In genomic region chrX:19593684-19594083, GRCh38 we compare ENCODE assay signal across 8 cellular contexts.
DNase-seq lines count a peak whose midpoint lies in the region; ATAC-seq and TF ChIP-seq lines count a peak whose summit lies in the region.

No MANE protein-coding gene starts in this region.

- TF ChIP-seq POLR2A in ovary (IDR thresholded peaks at IDR 0.05), result no peak

- ATAC-seq in GM21390 (IDR thresholded peaks at IDR 0.05; ENCODE audit: unreplicated experiment), result no peak

- H3K4me3 ChIP-seq in SJCRH30, result no peak overlapping the region
- H3K4me3 ChIP-seq in epithelial cell of esophagus (ENCODE audit: low read length), result no peak overlapping the region
- no peak overlapping the region for H3K4me3 ChIP-seq in ovary

- DNase-seq in DMS 273 (lab: John Stamatoyannopoulos, UW; ENCODE audit: unreplicated experiment) (peak; percentile 74), DMS 273 treated with DMSO at 0.1 percent for 48 hours (lab: John Stamatoyannopoulos, UW) (no peak), HCEC 1CT (peak; percentile 35), SJCRH30 (peak; percentile 41 to 67), epithelial cell of esophagus (ENCODE audit: low read depth) (peak; percentile 53), ovary (peak in 1 of 5 donors; percentile 28), posterior cingulate gyrus (no peak)

- H3K36me3 ChIP-seq in SJCRH30 (peaks cover 10% of the 10 kb centered on the region), ovary (no peaks in the 10 kb centered on the region)

- no peaks in the 10 kb centered on the region for H3K9me3 ChIP-seq in SJCRH30 (replicated peaks)
- H3K9me3 ChIP-seq in ovary, result no peaks in the 10 kb centered on the region

- 25 to 32% (median 29%) methylated on average over 2 of the region's 2 CpGs for WGBS in ovary, 3 donors

- 0 out of 2 replicates have a peak, but pooled peaks cover 4% of the 10 kb centered on the region for H3K4me1 ChIP-seq in SJCRH30
- no peaks in the 10 kb centered on the region for H3K4me1 ChIP-seq in ovary (ENCODE audit: insufficient read depth)

- H3K27ac ChIP-seq in SJCRH30 (no peak overlapping the region), ovary (no peak overlapping the region)

- no peaks in the 10 kb centered on the region for H3K27me3 ChIP-seq in SJCRH30
- no peaks in the 10 kb centered on the region for H3K27me3 ChIP-seq in ovary

- TF ChIP-seq CTCF in epithelial cell of esophagus (IDR thresholded peaks at IDR 0.05; ENCODE audit: insufficient read depth, low read depth, low read length, missing control alignments) (peak; percentile 50), ovary (IDR thresholded peaks at IDR 0.05) (peak; percentile 13 to 66 (median 54))

- intact Hi-C loops in ovary (cut with DNase I) (loop anchor here in 3 of 4 donors (5.0 to 10.0 kb wide), 2 partner anchors 291 to 294 kb away; partner anchors contain the start of gene SH3KBP1 (in 3 of the 3)), posterior cingulate gyrus (cut with DNase I) (loop anchor here (2.0 kb wide), 1 partner anchor 295 kb away; no protein-coding TSS in a partner anchor)

- TF ChIP-seq EP300 in ovary (IDR thresholded peaks at IDR 0.05), result no peak

Comparison
In these comparisons a context has a peak if more than half of its experiments do, and no peak if none do; other contexts are left out.
1. DNase-seq: peak in DMS 273 (single experiment), HCEC 1CT (single experiment), SJCRH30 (2 of 2) and epithelial cell of esophagus (single experiment); none in DMS 273 treated with DMSO at 0.1 percent for 48 hours (single experiment) and posterior cingulate gyrus (0 of 10).